Comparison of ENCODE assay signal across 16 cellular contexts in the genomic region with DNA sequence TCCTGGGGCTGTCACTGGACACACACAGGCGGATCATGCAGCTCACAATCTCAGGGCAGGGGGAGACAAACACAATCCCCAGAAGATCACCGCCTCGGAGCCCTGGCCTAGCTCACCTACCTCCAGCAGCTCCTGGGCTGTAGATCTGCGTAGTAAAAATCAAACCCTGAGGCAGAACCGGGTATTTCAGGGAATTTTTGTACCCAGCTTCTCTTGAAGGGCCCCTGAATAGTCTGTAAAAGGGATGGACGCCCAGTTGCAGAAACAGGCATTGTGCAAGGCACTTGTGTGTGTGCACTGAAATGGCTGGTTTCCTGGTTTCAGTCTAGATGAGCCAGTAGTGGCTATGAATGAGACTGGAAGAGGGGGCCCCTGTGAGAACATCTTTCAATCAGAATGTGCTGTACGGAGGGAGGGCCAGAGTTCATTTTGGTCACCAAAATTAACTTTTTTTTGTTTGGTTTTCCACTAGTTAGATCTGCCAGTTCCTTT. TPM values are rescaled to one million over a fixed set of nuclear protein-coding genes. Genes with fewer than 3 reads are reported as not detected.
DNase-seq lines count a peak whose midpoint lies in the region; ATAC-seq and TF ChIP-seq lines count a peak whose summit lies in the region.
"Had no signal": no experiment of that assay in that cellular context is flagged by ENCODE, and none has a peak within 500 bp of the region (broad histone marks: within the 10 kb centered on the region; RNA-seq: fewer than 3 reads in every experiment).

No MANE protein-coding gene starts in this region.

- no peaks in the 10 kb centered on the region for H3K27me3 Mint-ChIP-seq in activated CD4-positive, alpha-beta T cell treated with anti-CD3 and anti-CD28 coated beads for 36 hours
- no peaks in the 10 kb centered on the region for H3K27me3 Mint-ChIP-seq in activated B cell treated with CpG ODN at 0.5 μM for 24 hours
- H3K27me3 Mint-ChIP-seq: activated CD4-positive, alpha-beta memory T cell treated with anti-CD3 and anti-CD28 coated beads for 36 hours had no signal

- H3K27ac Mint-ChIP-seq in activated CD4-positive, alpha-beta T cell treated with anti-CD3 and anti-CD28 coated beads for 36 hours, result no peak overlapping the region
- H3K27ac Mint-ChIP-seq in activated B cell treated with CpG ODN at 0.5 μM for 24 hours, result peak overlapping the region; percentile 67
- H3K27ac Mint-ChIP-seq: activated CD4-positive, alpha-beta memory T cell treated with anti-CD3 and anti-CD28 coated beads for 36 hours; activated naive CD8-positive, alpha-beta T cell treated with anti-CD3 and anti-CD28 coated beads, Interleukin-2, amount 10 ng/mL, durations not matched to agents 7 days and 5 days had no signal

- H3K27me3 ChIP-seq in tibial artery, result no peaks in the 10 kb centered on the region

- H3K4me1 Mint-ChIP-seq in activated CD4-positive, alpha-beta T cell treated with anti-CD3 and anti-CD28 coated beads for 36 hours, result peaks cover 10% of the 10 kb centered on the region
- H3K4me1 Mint-ChIP-seq in activated B cell treated with CpG ODN at 0.5 μM for 24 hours, result peaks cover 13% of the 10 kb centered on the region

- DNase-seq in activated CD4-positive, alpha-beta T cell treated with anti-CD3 and anti-CD28 coated beads for 36 hours, result no peak
- DNase-seq in activated CD4-positive, alpha-beta T cell treated with anti-CD3 and anti-CD28 coated beads for 4 hours, result no peak
- no peak for DNase-seq in activated B cell treated with CpG ODN at 0.5 μM for 24 hours
- DNase-seq in iPS-NIHi11 (ENCODE audit: low spot score), result peak; percentile 34
- DNase-seq in tibial artery, result no peak
- DNase-seq: activated CD4-positive, alpha-beta memory T cell treated with anti-CD3 and anti-CD28 coated beads for 36 hours; activated naive CD8-positive, alpha-beta T cell treated with anti-CD3 and anti-CD28 coated beads, Interleukin-2, amount 10 ng/mL, durations not matched to agents 7 days and 5 days; effector CD8-positive, alpha-beta T cell; GDM1; NCI-H2107; SHP77; stimulated activated CD4-positive, alpha-beta T cell treated with anti-CD3 and anti-CD28 coated beads, Interleukin-15, amount 100 ng/mL, for 24 hours had no signal

- POLR2A ChIA-PET in activated CD4-positive, alpha-beta T cell treated with anti-CD3 and anti-CD28 coated beads for 36 hours (lab: Charles Lee), result no interaction called here
- POLR2A ChIA-PET in activated B cell treated with CpG ODN at 0.5 μM for 24 hours (lab: Charles Lee), result interaction anchor here (1.1 to 1.2 kb wide), 2 partner anchors 8 to 64 kb away, joined by 3 read pairs; no protein-coding TSS in a partner anchor

- ATAC-seq in activated CD4-positive, alpha-beta T cell treated with anti-CD3 and anti-CD28 coated beads for 36 hours, result peak; percentile 25
- ATAC-seq in activated B cell treated with CpG ODN at 0.5 μM for 24 hours (ENCODE audit: low read depth) (peak; percentile 9), GM19467 (IDR thresholded peaks at IDR 0.05; ENCODE audit: unreplicated experiment) (no peak), esophagus mucosa (no peak), HG02885 (IDR thresholded peaks at IDR 0.05; ENCODE audit: poor library complexity, unreplicated experiment) (no peak)

- no peak overlapping the region for H3K4me3 ChIP-seq in tibial artery

- no peaks in the 10 kb centered on the region for H3K9me3 ChIP-seq in tibial artery

- peak overlapping the region; percentile 16 to 47 for H3K27ac ChIP-seq in tibial artery

- peaks cover 28 to 34% (median 29%) of the 10 kb centered on the region in 3 donors for H3K36me3 ChIP-seq in tibial artery

- H3K4me1 ChIP-seq in tibial artery, result peaks cover 5 to 32% (median 23%) of the 10 kb centered on the region in 4 donors

- intact Hi-C loops in activated CD4-positive, alpha-beta T cell treated with anti-CD3 and anti-CD28 coated beads for 36 hours (cut with DNase I, micrococcal nuclease), result loop anchor here (2.0 to 5.0 kb wide), 2 partner anchors 55 to 86 kb away; partner anchors contain the start of gene RPL32 (in 1 of the 2)
- intact Hi-C loops in activated B cell treated with CpG ODN at 0.5 μM for 24 hours (cut with micrococcal nuclease), result no loop called here
- intact Hi-C loops in tibial artery (cut with DNase I; ENCODE audit: low total_unique reads), result loop anchor here (5.0 to 10.0 kb wide), 2 partner anchors 39 to 89 kb away; no protein-coding TSS in a partner anchor

- peaks cover 4% of the 10 kb centered on the region for H3K36me3 Mint-ChIP-seq in activated CD4-positive, alpha-beta T cell treated with anti-CD3 and anti-CD28 coated beads for 36 hours (ENCODE audit: low read depth)
- peaks cover 36% of the 10 kb centered on the region for H3K36me3 Mint-ChIP-seq in activated B cell treated with CpG ODN at 0.5 μM for 24 hours (ENCODE audit: low read depth)

- TF ChIP-seq CTCF in activated B cell treated with CpG ODN at 0.5 μM for 24 hours (IDR thresholded peaks at IDR 0.05), result no peak
- peak; percentile 21 to 37 for TF ChIP-seq CTCF in tibial artery (IDR thresholded peaks at IDR 0.05)

- CTCF ChIA-PET in activated CD4-positive, alpha-beta T cell treated with anti-CD3 and anti-CD28 coated beads for 36 hours (lab: Charles Lee), result interaction anchor here (0.5 to 1.1 kb wide), 4 partner anchors 9 to 1649 kb away, joined by 3 to 4 read pairs (median 4); no protein-coding TSS in a partner anchor
- CTCF ChIA-PET in activated B cell treated with CpG ODN at 0.5 μM for 24 hours (lab: Charles Lee), result no interaction called here

- no peak overlapping the region for H3K4me3 Mint-ChIP-seq in activated CD4-positive, alpha-beta T cell treated with anti-CD3 and anti-CD28 coated beads for 36 hours
- no peak overlapping the region for H3K4me3 Mint-ChIP-seq in activated B cell treated with CpG ODN at 0.5 μM for 24 hours
- H3K4me3 Mint-ChIP-seq: activated CD4-positive, alpha-beta memory T cell treated with anti-CD3 and anti-CD28 coated beads for 36 hours; activated naive CD8-positive, alpha-beta T cell treated with anti-CD3 and anti-CD28 coated beads, Interleukin-2, amount 10 ng/mL, durations not matched to agents 7 days and 5 days; nephron had no signal

- H3K9me3 Mint-ChIP-seq in activated CD4-positive, alpha-beta T cell treated with anti-CD3 and anti-CD28 coated beads for 36 hours (ENCODE audit: low read depth), result no peaks in the 10 kb centered on the region
- H3K9me3 Mint-ChIP-seq in activated B cell treated with CpG ODN at 0.5 μM for 24 hours, result no peaks in the 10 kb centered on the region
- H3K9me3 Mint-ChIP-seq: activated CD4-positive, alpha-beta memory T cell treated with anti-CD3 and anti-CD28 coated beads for 36 hours; activated naive CD8-positive, alpha-beta T cell treated with anti-CD3 and anti-CD28 coated beads, Interleukin-2, amount 10 ng/mL, durations not matched to agents 7 days and 5 days; nephron had no signal

RNA-seq across cellular contexts. Expression of gene RPL32, which starts 54.9 kb away (rescaled TPM):
- total RNA-seq in activated CD4-positive, alpha-beta T cell treated with anti-CD3 and anti-CD28 coated beads for 36 hours, result 1,000 to 10,000 TPM; 2,842 to 4,727 TPM
- total RNA-seq in activated B cell treated with CpG ODN at 0.5 μM for 24 hours (2,996 and 3,448 TPM in 2 replicates), esophagus mucosa (1,705 TPM)

Comparison
In these comparisons a context has a peak if more than half of its experiments do, and no peak if none do; other contexts are left out.
1. ATAC-seq: peak in activated CD4-positive, alpha-beta T cell treated with anti-CD3 and anti-CD28 coated beads for 36 hours (single experiment) and activated B cell treated with CpG ODN at 0.5 μM for 24 hours (single experiment); none in GM19467 (single experiment), esophagus mucosa (single experiment) and HG02885 (single experiment).